ENCODE assay signal across 1 cellular context in genomic region chr6:160991411-160992322, GRCh38.
TF ChIP-seq lines count a peak whose summit lies in the region.

TSS of gene MAP3K4 (plus strand) at chr6:160991769. CDS start at chr6:160991932, 163 bp downstream.

TF ChIP-seq in HepG2, 621 proteins besides CTCF, POLR2A, EP300 and RAD21 (continued from another document and continues in another):
- TF ChIP-seq, protein P1, sequence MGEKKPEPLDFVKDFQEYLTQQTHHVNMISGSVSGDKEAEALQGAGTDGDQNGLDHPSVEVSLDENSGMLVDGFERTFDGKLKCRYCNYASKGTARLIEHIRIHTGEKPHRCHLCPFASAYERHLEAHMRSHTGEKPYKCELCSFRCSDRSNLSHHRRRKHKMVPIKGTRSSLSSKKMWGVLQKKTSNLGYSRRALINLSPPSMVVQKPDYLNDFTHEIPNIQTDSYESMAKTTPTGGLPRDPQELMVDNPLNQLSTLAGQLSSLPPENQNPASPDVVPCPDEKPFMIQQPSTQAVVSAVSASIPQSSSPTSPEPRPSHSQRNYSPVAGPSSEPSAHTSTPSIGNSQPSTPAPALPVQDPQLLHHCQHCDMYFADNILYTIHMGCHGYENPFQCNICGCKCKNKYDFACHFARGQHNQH (CRISPR knock-in tag; IDR thresholded peaks at IDR 0.05): peak; percentile 60; the same call in 1 of the 2 replicates
- TF ChIP-seq ZNF883 (CRISPR knock-in tag; IDR thresholded peaks at IDR 0.05; ENCODE audit: not compliant biosample characterization): no peak
- TF ChIP-seq ZNF691 (CRISPR knock-in tag; IDR thresholded peaks at IDR 0.05; ENCODE audit: borderline replicate concordance, low read depth): peak; percentile 61
- no peak; the same call in 1 of the 2 replicates for TF ChIP-seq CBX5 (CRISPR knock-in tag; IDR thresholded peaks at IDR 0.05; ENCODE audit: borderline replicate concordance)
- TF ChIP-seq ZNF232 (CRISPR knock-in tag; IDR thresholded peaks at IDR 0.05; ENCODE audit: borderline replicate concordance): peak; percentile 65; the same call in 1 of the 2 replicates
- 0 out of 2 replicates have a peak, but pooled peaks have one; percentile 25 for TF ChIP-seq CAMTA2 (CRISPR knock-in tag; IDR thresholded peaks at IDR 0.05; ENCODE audit: borderline replicate concordance)
- no peak for TF ChIP-seq ZNF550 (CRISPR knock-in tag; IDR thresholded peaks at IDR 0.05; ENCODE audit: borderline replicate concordance)
- 0 out of 2 replicates have a peak, but pooled peaks have one; percentile 74 for TF ChIP-seq ZNF260 (CRISPR knock-in tag; IDR thresholded peaks at IDR 0.05; ENCODE audit: borderline replicate concordance, low read depth)
- peak; percentile 90 for TF ChIP-seq BORCS8-MEF2B (CRISPR knock-in tag; IDR thresholded peaks at IDR 0.05)
- TF ChIP-seq NR2C2 (CRISPR knock-in tag; IDR thresholded peaks at IDR 0.05; ENCODE audit: borderline replicate concordance): peak; percentile 65
- peak; percentile 89 for TF ChIP-seq ZNF564 (CRISPR knock-in tag; IDR thresholded peaks at IDR 0.05)
- TF ChIP-seq ZFP91 (CRISPR knock-in tag; IDR thresholded peaks at IDR 0.05; ENCODE audit: borderline replicate concordance): peak; percentile 65; the same call in 1 of the 2 replicates
- no peak for TF ChIP-seq EHMT2 (IDR thresholded peaks at IDR 0.05; ENCODE audit: borderline replicate concordance, low read depth, low read length)
- no peak for TF ChIP-seq SATB2 (CRISPR knock-in tag; IDR thresholded peaks at IDR 0.05)
- no peak for TF ChIP-seq NR2F6 (IDR thresholded peaks at IDR 0.05)
- TF ChIP-seq NR2F6 (CRISPR knock-in tag; IDR thresholded peaks at IDR 0.05): no peak
- peak; percentile 72 for TF ChIP-seq HDAC1 (CRISPR knock-in tag; IDR thresholded peaks at IDR 0.05)
- TF ChIP-seq ZNF790 (CRISPR knock-in tag; IDR thresholded peaks at IDR 0.05; ENCODE audit: borderline replicate concordance): peak; percentile 90; the same call in 1 of the 2 replicates
- TF ChIP-seq FOSL1 (CRISPR knock-in tag; IDR thresholded peaks at IDR 0.05; ENCODE audit: borderline replicate concordance): peak; percentile 38; the same call in 1 of the 2 replicates
- peak; percentile 93 for TF ChIP-seq ZNF777 (CRISPR knock-in tag; IDR thresholded peaks at IDR 0.05)
- TF ChIP-seq GTF2F1 (IDR thresholded peaks at IDR 0.05; ENCODE audit: low read length): no peak
- 0 out of 2 replicates have a peak, but pooled peaks have one; percentile 50 for TF ChIP-seq TRAFD1 (CRISPR knock-in tag; IDR thresholded peaks at IDR 0.05; ENCODE audit: borderline replicate concordance)
- TF ChIP-seq, protein P2, sequence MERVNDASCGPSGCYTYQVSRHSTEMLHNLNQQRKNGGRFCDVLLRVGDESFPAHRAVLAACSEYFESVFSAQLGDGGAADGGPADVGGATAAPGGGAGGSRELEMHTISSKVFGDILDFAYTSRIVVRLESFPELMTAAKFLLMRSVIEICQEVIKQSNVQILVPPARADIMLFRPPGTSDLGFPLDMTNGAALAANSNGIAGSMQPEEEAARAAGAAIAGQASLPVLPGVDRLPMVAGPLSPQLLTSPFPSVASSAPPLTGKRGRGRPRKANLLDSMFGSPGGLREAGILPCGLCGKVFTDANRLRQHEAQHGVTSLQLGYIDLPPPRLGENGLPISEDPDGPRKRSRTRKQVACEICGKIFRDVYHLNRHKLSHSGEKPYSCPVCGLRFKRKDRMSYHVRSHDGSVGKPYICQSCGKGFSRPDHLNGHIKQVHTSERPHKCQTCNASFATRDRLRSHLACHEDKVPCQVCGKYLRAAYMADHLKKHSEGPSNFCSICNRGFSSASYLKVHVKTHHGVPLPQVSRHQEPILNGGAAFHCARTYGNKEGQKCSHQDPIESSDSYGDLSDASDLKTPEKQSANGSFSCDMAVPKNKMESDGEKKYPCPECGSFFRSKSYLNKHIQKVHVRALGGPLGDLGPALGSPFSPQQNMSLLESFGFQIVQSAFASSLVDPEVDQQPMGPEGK (CRISPR knock-in tag; IDR thresholded peaks at IDR 0.05): peak; percentile 70; the same call in 1 of the 2 replicates
- TF ChIP-seq KAT2B (IDR thresholded peaks at IDR 0.05; ENCODE audit: borderline replicate concordance, low read depth, low read length): no peak
- TF ChIP-seq REL (CRISPR knock-in tag; conservative IDR thresholded peaks at IDR 0.05): no peak
- peak; percentile 83 for TF ChIP-seq ERF (CRISPR knock-in tag; IDR thresholded peaks at IDR 0.05)
- peak; percentile 75; the same call in 1 of the 2 replicates for TF ChIP-seq ZNF768 (CRISPR knock-in tag; IDR thresholded peaks at IDR 0.05)
- no peak for TF ChIP-seq SRF (IDR thresholded peaks at IDR 0.05; ENCODE audit: low read depth, low read length)
- 0 out of 2 replicates have a peak, but pooled peaks have one; percentile 7 for TF ChIP-seq RARA (CRISPR knock-in tag; IDR thresholded peaks at IDR 0.05)
- TF ChIP-seq ZNF44 (CRISPR knock-in tag; IDR thresholded peaks at IDR 0.05): 0 out of 2 replicates have a peak, but pooled peaks have one; percentile 23
- peak; percentile 65 for TF ChIP-seq CBFB (CRISPR knock-in tag; IDR thresholded peaks at IDR 0.05)
- TF ChIP-seq CENPT (CRISPR knock-in tag; IDR thresholded peaks at IDR 0.05; ENCODE audit: low read depth): 0 out of 2 replicates have a peak, but pooled peaks have one; percentile 14
- no peak for TF ChIP-seq NR3C1 (CRISPR knock-in tag; IDR thresholded peaks at IDR 0.05)
- TF ChIP-seq, protein P3, sequence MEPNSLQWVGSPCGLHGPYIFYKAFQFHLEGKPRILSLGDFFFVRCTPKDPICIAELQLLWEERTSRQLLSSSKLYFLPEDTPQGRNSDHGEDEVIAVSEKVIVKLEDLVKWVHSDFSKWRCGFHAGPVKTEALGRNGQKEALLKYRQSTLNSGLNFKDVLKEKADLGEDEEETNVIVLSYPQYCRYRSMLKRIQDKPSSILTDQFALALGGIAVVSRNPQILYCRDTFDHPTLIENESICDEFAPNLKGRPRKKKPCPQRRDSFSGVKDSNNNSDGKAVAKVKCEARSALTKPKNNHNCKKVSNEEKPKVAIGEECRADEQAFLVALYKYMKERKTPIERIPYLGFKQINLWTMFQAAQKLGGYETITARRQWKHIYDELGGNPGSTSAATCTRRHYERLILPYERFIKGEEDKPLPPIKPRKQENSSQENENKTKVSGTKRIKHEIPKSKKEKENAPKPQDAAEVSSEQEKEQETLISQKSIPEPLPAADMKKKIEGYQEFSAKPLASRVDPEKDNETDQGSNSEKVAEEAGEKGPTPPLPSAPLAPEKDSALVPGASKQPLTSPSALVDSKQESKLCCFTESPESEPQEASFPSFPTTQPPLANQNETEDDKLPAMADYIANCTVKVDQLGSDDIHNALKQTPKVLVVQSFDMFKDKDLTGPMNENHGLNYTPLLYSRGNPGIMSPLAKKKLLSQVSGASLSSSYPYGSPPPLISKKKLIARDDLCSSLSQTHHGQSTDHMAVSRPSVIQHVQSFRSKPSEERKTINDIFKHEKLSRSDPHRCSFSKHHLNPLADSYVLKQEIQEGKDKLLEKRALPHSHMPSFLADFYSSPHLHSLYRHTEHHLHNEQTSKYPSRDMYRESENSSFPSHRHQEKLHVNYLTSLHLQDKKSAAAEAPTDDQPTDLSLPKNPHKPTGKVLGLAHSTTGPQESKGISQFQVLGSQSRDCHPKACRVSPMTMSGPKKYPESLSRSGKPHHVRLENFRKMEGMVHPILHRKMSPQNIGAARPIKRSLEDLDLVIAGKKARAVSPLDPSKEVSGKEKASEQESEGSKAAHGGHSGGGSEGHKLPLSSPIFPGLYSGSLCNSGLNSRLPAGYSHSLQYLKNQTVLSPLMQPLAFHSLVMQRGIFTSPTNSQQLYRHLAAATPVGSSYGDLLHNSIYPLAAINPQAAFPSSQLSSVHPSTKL (CRISPR knock-in tag; IDR thresholded peaks at IDR 0.05): peak; percentile 15; the same call in 1 of the 2 replicates
- TF ChIP-seq KLF15 (CRISPR knock-in tag; IDR thresholded peaks at IDR 0.05; ENCODE audit: borderline replicate concordance): peak; percentile 37; the same call in 1 of the 2 replicates
- TF ChIP-seq, protein P4, sequence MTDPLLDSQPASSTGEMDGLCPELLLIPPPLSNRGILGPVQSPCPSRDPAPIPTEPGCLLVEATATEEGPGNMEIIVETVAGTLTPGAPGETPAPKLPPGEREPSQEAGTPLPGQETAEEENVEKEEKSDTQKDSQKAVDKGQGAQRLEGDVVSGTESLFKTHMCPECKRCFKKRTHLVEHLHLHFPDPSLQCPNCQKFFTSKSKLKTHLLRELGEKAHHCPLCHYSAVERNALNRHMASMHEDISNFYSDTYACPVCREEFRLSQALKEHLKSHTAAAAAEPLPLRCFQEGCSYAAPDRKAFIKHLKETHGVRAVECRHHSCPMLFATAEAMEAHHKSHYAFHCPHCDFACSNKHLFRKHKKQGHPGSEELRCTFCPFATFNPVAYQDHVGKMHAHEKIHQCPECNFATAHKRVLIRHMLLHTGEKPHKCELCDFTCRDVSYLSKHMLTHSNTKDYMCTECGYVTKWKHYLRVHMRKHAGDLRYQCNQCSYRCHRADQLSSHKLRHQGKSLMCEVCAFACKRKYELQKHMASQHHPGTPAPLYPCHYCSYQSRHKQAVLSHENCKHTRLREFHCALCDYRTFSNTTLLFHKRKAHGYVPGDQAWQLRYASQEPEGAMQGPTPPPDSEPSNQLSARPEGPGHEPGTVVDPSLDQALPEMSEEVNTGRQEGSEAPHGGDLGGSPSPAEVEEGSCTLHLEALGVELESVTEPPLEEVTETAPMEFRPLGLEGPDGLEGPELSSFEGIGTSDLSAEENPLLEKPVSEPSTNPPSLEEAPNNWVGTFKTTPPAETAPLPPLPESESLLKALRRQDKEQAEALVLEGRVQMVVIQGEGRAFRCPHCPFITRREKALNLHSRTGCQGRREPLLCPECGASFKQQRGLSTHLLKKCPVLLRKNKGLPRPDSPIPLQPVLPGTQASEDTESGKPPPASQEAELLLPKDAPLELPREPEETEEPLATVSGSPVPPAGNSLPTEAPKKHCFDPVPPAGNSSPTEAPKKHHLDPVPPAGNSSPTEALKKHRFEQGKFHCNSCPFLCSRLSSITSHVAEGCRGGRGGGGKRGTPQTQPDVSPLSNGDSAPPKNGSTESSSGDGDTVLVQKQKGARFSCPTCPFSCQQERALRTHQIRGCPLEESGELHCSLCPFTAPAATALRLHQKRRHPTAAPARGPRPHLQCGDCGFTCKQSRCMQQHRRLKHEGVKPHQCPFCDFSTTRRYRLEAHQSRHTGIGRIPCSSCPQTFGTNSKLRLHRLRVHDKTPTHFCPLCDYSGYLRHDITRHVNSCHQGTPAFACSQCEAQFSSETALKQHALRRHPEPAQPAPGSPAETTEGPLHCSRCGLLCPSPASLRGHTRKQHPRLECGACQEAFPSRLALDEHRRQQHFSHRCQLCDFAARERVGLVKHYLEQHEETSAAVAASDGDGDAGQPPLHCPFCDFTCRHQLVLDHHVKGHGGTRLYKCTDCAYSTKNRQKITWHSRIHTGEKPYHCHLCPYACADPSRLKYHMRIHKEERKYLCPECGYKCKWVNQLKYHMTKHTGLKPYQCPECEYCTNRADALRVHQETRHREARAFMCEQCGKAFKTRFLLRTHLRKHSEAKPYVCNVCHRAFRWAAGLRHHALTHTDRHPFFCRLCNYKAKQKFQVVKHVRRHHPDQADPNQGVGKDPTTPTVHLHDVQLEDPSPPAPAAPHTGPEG (CRISPR knock-in tag; IDR thresholded peaks at IDR 0.05): peak; percentile 95
- TF ChIP-seq PRMT3 (CRISPR knock-in tag; IDR thresholded peaks at IDR 0.05; ENCODE audit: borderline replicate concordance, low read depth): peak; percentile 83
- peak; percentile 63 for TF ChIP-seq ZNF776 (CRISPR knock-in tag; IDR thresholded peaks at IDR 0.05)
- TF ChIP-seq KDM5B (CRISPR knock-in tag; IDR thresholded peaks at IDR 0.05; ENCODE audit: borderline replicate concordance): peak; percentile 68
- TF ChIP-seq NFATC3 (CRISPR knock-in tag; IDR thresholded peaks at IDR 0.05): no peak
- TF ChIP-seq, protein P5, sequence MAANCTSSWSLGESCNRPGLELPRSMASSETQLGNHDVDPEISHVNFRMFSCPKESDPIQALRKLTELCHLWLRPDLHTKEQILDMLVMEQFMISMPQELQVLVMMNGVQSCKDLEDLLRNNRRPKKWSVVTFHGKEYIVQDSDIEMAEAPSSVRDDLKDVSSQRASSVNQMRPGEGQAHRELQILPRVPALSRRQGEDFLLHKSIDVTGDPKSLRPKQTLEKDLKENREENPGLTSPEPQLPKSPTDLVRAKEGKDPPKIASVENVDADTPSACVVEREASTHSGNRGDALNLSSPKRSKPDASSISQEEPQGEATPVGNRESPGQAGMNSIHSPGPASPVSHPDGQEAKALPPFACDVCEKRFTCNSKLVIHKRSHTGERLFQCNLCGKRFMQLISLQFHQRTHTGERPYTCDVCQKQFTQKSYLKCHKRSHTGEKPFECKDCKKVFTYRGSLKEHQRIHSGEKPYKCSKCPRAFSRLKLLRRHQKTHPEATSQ (CRISPR knock-in tag; IDR thresholded peaks at IDR 0.05; ENCODE audit: borderline replicate concordance): no peak
- TF ChIP-seq SP140L (CRISPR knock-in tag; IDR thresholded peaks at IDR 0.05; ENCODE audit: borderline replicate concordance): no peak
